In genomic region chr1:7664147-7664892, GRCh38 we compare ENCODE assay signal across 34 cellular contexts.
"Had no signal": no experiment of that assay in that cellular context is flagged by ENCODE, and none has a peak within 500 bp of the region (broad histone marks: within the 10 kb centered on the region; RNA-seq: fewer than 3 reads in every experiment).

No MANE protein-coding gene starts in this region.

- H3K36me3 ChIP-seq: adrenal gland, brain microvascular endothelial cell, breast epithelium had no signal

- H3K9me3 ChIP-seq: adrenal gland, body of pancreas, breast epithelium had no signal

- H3K4me1 ChIP-seq: adrenal gland, breast epithelium had no signal

- DNase-seq: activated B cell treated with CpG ODN at 0.5 μM for 24 hours; activated CD4-positive, alpha-beta memory T cell treated with anti-CD3 and anti-CD28 coated beads for 36 hours; activated CD4-positive, alpha-beta T cell treated with anti-CD3 and anti-CD28 coated beads for 4 hours; activated CD4-positive, alpha-beta T cell treated with anti-CD3 and anti-CD28 coated beads, Interleukin-2, amount 10 ng/mL, durations not matched to agents 24 days and 14 days; activated CD4-positive, alpha-beta T cell treated with anti-CD3 and anti-CD28 coated beads, Interleukin-2, amount 50 U/mL, for 1 hour; activated CD4-positive, alpha-beta T cell treated with anti-CD3 and anti-CD28 coated beads, Interleukin-2, amount 50 U/mL, for 4 hours; activated CD4-positive, CD25-positive, alpha-beta regulatory T cell treated with anti-CD3 and anti-CD28 coated beads, Interleukin-2, amount 50 U/mL, for 72 hours; activated CD8-positive, alpha-beta memory T cell treated with anti-CD3 and anti-CD28 coated beads, Interleukin-2, amount 50 U/mL, for 4 hours; activated CD8-positive, alpha-beta T cell treated with anti-CD3 and anti-CD28 coated beads for 36 hours; activated effector memory CD4-positive, alpha-beta T cell treated with anti-CD3 and anti-CD28 coated beads, Interleukin-2, amount 50 U/mL, for 16 hours; activated gamma-delta T cell treated with Interleukin-2 at 50 U/mL for 16 hours; activated naive CD4-positive, alpha-beta T cell; activated naive CD4-positive, alpha-beta T cell treated with anti-CD3 and anti-CD28 coated beads for 36 hours; activated naive CD4-positive, alpha-beta T cell treated with anti-CD3 and anti-CD28 coated beads, Interleukin-2, amount 50 U/mL, for 16 hours; activated naive CD8-positive, alpha-beta T cell treated with anti-CD3 and anti-CD28 coated beads for 36 hours; activated T-cell treated with anti-CD3 and anti-CD28 coated beads for 4 hours; activated T-cell treated with anti-CD3 and anti-CD28 coated beads, Interleukin-2, amount 50 U/mL, for 1 hour; activated T-cell treated with anti-CD3 and anti-CD28 coated beads, Interleukin-2, amount 50 U/mL, for 4 hours; activated T-cell treated with anti-CD3 and anti-CD28 coated beads, Interleukin-2, amount 50 U/mL, for 72 hours; adrenal gland; amniotic stem cell; aorta; body of pancreas; brain microvascular endothelial cell; central memory CD4-positive, alpha-beta T cell; T-helper 1 cell; T-helper 2 cell; T-helper 9 cell had no signal

- H3K27ac ChIP-seq: adrenal gland, body of pancreas, brain microvascular endothelial cell, breast epithelium, VCaP had no signal

- H3K27me3 ChIP-seq: adrenal gland, body of pancreas, brain microvascular endothelial cell, breast epithelium had no signal

- H3K4me3 ChIP-seq: adrenal gland, body of pancreas, breast epithelium had no signal

- ATAC-seq: activated CD8-positive, alpha-beta T cell treated with anti-CD3 and anti-CD28 coated beads for 36 hours; activated naive CD4-positive, alpha-beta T cell treated with anti-CD3 and anti-CD28 coated beads, Interleukin-2, amount 50 U/mL, for 72 hours; activated T-cell treated with anti-CD3 and anti-CD28 coated beads, Interleukin-2, amount 50 U/mL, for 4 hours; activated T-cell treated with anti-CD3 and anti-CD28 coated beads, Interleukin-2, amount 50 U/mL, for 72 hours; activated T-helper 17 cell treated with anti-CD3 and anti-CD28 coated beads, Interleukin-2, amount 50 U/mL, for 72 hours; body of pancreas had no signal

- FAIRE-seq: astrocyte, TTC549 had no signal
